ENCODE assay signal across 1 cellular context in the genomic region with DNA sequence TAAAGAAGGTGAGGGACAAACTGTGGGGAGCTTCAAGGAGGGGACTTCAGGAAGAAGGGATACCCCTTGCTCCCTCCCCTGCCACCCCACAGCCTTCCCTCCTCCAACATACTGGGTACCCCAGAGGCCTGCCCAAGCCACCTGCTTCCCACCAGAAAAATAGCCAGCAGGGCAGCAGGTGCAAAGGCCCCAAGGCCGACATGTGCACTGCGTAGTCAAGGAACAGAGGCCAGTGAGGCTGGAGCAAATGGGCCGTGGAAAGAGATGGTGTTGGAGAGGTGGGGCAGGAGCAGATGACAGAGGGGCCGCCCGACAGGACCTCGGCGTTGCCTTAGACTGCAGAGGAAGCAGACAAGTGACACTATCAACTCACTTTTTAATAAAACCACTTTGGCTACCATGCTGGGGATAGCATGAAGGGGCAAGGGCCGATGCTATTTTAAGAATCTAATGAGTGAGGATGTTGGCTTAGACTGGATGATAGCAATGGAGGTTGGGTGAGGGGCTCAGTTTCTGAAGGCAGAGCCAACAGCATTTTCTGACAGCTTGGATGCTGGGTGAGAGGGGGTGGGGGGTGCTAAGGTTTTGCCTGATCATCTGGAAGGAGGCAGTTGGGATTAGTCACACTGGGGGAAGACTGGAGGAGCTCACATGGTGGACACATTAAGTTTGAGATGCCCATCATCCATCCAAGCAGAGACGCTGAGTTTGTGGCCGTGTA.
TF ChIP-seq lines count a peak whose summit lies in the region.

No MANE protein-coding gene starts in this region.

TF ChIP-seq in IMR-90, 13 proteins besides CTCF, POLR2A, EP300 and RAD21:
- TF ChIP-seq, protein P1, sequence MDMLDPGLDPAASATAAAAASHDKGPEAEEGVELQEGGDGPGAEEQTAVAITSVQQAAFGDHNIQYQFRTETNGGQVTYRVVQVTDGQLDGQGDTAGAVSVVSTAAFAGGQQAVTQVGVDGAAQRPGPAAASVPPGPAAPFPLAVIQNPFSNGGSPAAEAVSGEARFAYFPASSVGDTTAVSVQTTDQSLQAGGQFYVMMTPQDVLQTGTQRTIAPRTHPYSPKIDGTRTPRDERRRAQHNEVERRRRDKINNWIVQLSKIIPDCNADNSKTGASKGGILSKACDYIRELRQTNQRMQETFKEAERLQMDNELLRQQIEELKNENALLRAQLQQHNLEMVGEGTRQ (IDR thresholded peaks at IDR 0.05; ENCODE audit: low read depth, low read length), result no peak
- TF ChIP-seq FOS (IDR thresholded peaks at IDR 0.05; ENCODE audit: low read depth, low read length) (no peak), MAFK (IDR thresholded peaks at IDR 0.05; ENCODE audit: low read depth, low read length) (no peak), RFX5 (IDR thresholded peaks at IDR 0.05; ENCODE audit: low read depth, low read length) (no peak), NFE2L2 (IDR thresholded peaks at IDR 0.05; ENCODE audit: low read depth, low read length) (no peak), MXI1 (IDR thresholded peaks at IDR 0.05; ENCODE audit: borderline replicate concordance, low read depth, low read length) (no peak), RCOR1 (IDR thresholded peaks at IDR 0.05; ENCODE audit: insufficient replicate concordance, low read length) (no peak), CHD1 (IDR thresholded peaks at IDR 0.05; ENCODE audit: low read depth, low read length) (no peak), SMC3 (IDR thresholded peaks at IDR 0.05; ENCODE audit: low read depth, low read length) (no peak), BHLHE40 (IDR thresholded peaks at IDR 0.05; ENCODE audit: low read depth, low read length) (no peak), MAZ (IDR thresholded peaks at IDR 0.05; ENCODE audit: borderline replicate concordance, low read depth, low read length) (no peak), CEBPB (IDR thresholded peaks at IDR 0.05; ENCODE audit: low read depth, low read length) (no peak)
- TF ChIP-seq, protein P2, sequence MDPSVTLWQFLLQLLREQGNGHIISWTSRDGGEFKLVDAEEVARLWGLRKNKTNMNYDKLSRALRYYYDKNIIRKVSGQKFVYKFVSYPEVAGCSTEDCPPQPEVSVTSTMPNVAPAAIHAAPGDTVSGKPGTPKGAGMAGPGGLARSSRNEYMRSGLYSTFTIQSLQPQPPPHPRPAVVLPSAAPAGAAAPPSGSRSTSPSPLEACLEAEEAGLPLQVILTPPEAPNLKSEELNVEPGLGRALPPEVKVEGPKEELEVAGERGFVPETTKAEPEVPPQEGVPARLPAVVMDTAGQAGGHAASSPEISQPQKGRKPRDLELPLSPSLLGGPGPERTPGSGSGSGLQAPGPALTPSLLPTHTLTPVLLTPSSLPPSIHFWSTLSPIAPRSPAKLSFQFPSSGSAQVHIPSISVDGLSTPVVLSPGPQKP (IDR thresholded peaks at IDR 0.05; ENCODE audit: borderline replicate concordance, low read depth, low read length), result no peak
